21 cellular contexts compared by ENCODE assay signal in the genomic region with DNA sequence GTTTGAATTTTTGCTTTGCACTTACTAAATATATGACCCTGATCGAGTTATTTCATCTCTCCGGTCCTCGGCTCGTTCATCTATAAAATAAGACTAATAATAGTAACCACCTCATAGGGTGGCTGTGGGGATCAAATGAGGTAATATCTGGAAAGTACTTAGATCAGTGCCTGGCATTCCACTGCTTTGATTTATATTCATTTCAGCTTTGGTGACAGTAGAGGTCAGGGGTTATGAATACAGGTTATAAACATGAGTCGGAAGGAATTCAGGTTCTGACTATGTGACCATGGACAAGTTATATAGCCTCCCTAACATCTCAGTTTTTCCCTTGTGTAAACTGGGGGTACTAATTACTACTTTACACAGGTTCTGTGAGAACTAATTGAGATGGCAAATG. TPM values are rescaled to one million over a fixed set of nuclear protein-coding genes. Genes with fewer than 3 reads are reported as not detected.
DNase-seq lines count a peak whose midpoint lies in the region; ATAC-seq and TF ChIP-seq lines count a peak whose summit lies in the region.
"Had no signal": no experiment of that assay in that cellular context is flagged by ENCODE, and none has a peak within 500 bp of the region (broad histone marks: within the 10 kb centered on the region; RNA-seq: fewer than 3 reads in every experiment).

No MANE protein-coding gene starts in this region.

- H3K27ac ChIP-seq in muscle layer of colon (ENCODE audit: low read depth, low read length), result peak overlapping the region; percentile 57
- H3K27ac ChIP-seq in transverse colon, result peak overlapping the region in 1 of 4 donors; percentile 4
- peak overlapping the region in 1 of 4 donors; percentile 2 for H3K27ac ChIP-seq in gastroesophageal sphincter
- H3K27ac ChIP-seq: BLaER1 had no signal

- no peaks in the 10 kb centered on the region for H3K9me3 ChIP-seq in muscle layer of colon (ENCODE audit: low read length)
- no peaks in the 10 kb centered on the region for H3K9me3 ChIP-seq in transverse colon
- no peaks in the 10 kb centered on the region for H3K9me3 ChIP-seq in gastroesophageal sphincter
- H3K9me3 ChIP-seq: HAP-1, SK-N-SH had no signal

- TF ChIP-seq EP300 in transverse colon (IDR thresholded peaks at IDR 0.05; ENCODE audit: low read depth), result peak; percentile 27
- TF ChIP-seq EP300 in gastroesophageal sphincter (IDR thresholded peaks at IDR 0.05), result no peak

- 56 to 75% methylated on average over 1 to 5 of the region's 5 CpGs for WGBS in transverse colon (ENCODE audit: low coverage in 1 of 2), 2 donors
- WGBS in gastroesophageal sphincter (ENCODE audit: low coverage in 1 of 2), 2 donors, result 25 to 83% methylated on average over 5 of the region's 5 CpGs

- H3K4me3 ChIP-seq in muscle layer of colon (ENCODE audit: low read depth in 1 of 2, low read length in 2 of 2), result no peak overlapping the region
- no peak overlapping the region for H3K4me3 ChIP-seq in transverse colon
- H3K4me3 ChIP-seq in gastroesophageal sphincter, result no peak overlapping the region
- H3K4me3 ChIP-seq: BLaER1, GM23338, HAP-1 had no signal

- no peaks in the 10 kb centered on the region for H3K27me3 ChIP-seq in muscle layer of colon (ENCODE audit: control insufficient read depth in 1 of 2, insufficient read depth in 2 of 2, low read length in 2 of 2)
- no peaks in the 10 kb centered on the region for H3K27me3 ChIP-seq in transverse colon
- H3K27me3 ChIP-seq in gastroesophageal sphincter, result no peaks in the 10 kb centered on the region

- TF ChIP-seq CTCF in transverse colon (IDR thresholded peaks at IDR 0.05) (no peak), gastroesophageal sphincter (IDR thresholded peaks at IDR 0.05) (no peak)

- H3K9ac ChIP-seq in muscle layer of colon (ENCODE audit: low read length), result no peak overlapping the region
- H3K9ac ChIP-seq: BLaER1, SK-N-SH had no signal

- in situ Hi-C loops in transverse colon (cut with MboI; ENCODE audit: low pct_ligation_motif_present in 1 of 4, low pct_unique_long_range_greater_than_20kb in 1 of 4, low sequenced_read_pairs in 3 of 4), result loop anchor here in 2 of 4 donors (10.0 to 25.0 kb wide), 2 partner anchors 213 to 216 kb away; no protein-coding TSS in a partner anchor

- intact Hi-C loops in transverse colon (cut with DNase I; ENCODE audit: low total_unique reads), result loop anchor here (5.0 to 10.0 kb wide), 2 partner anchors 143 to 294 kb away; a partner anchor contains a TSS

- DNase-seq in ELR (ENCODE audit: low read depth), result peak; percentile 42
- peak; percentile 62 for DNase-seq in M059J (ENCODE audit: low read depth)
- DNase-seq in transverse colon, result no peak
- DNase-seq in NCI-H2029 (lab: John Stamatoyannopoulos, UW), result no peak
- DNase-seq: CD4-positive, alpha-beta T cell; DMS53; Kasumi-1; NCI-H2029 treated with DMSO at 0.1 percent for 48 hours; NCI-H446 treated with DMSO at 0.1 percent for 48 hours; NCI-H526; NCI-H82; NK-92 treated with Interleukin-12 subunit alpha and Interleukin-12 subunit beta, amount 100 ng/mL, for 24 hours; PC-3; SK-N-SH; SW 1271 had no signal

- no peak for TF ChIP-seq POLR2A in transverse colon (IDR thresholded peaks at IDR 0.05)
- no peak for TF ChIP-seq POLR2A in gastroesophageal sphincter (IDR thresholded peaks at IDR 0.05)

- H3K36me3 ChIP-seq in muscle layer of colon (ENCODE audit: insufficient read depth, low read length), result no peaks in the 10 kb centered on the region
- no peaks in the 10 kb centered on the region for H3K36me3 ChIP-seq in transverse colon
- no peaks in the 10 kb centered on the region for H3K36me3 ChIP-seq in gastroesophageal sphincter
- H3K36me3 ChIP-seq: BLaER1, HAP-1 had no signal

- H3K4me1 ChIP-seq in muscle layer of colon (ENCODE audit: insufficient read depth, low read length), result peaks cover 7% of the 10 kb centered on the region
- H3K4me1 ChIP-seq in transverse colon, result peaks cover 0 to 18% (median 4%) of the 10 kb centered on the region in 4 donors
- H3K4me1 ChIP-seq in gastroesophageal sphincter, result peaks cover 0 to 10% (median 3%) of the 10 kb centered on the region in 3 donors
- H3K4me1 ChIP-seq: BLaER1, HAP-1 had no signal

- ATAC-seq in GM21528 (IDR thresholded peaks at IDR 0.05; ENCODE audit: low FRiP score, unreplicated experiment), result no peak
- ATAC-seq in gastroesophageal sphincter, result no peak
- ATAC-seq: GM23338, PC-3 had no signal

RNA-seq across cellular contexts. Expression of a gene that starts 2.8 kb away (rescaled TPM):
- total RNA-seq in M059J (2014; rRNA removed; shearing (Covaris generic)), result 53.6 and 83.2 TPM in 2 replicates
- total RNA-seq in transverse colon (100 to 1,000 TPM in 1 of 4 donors, 10 to 100 TPM in 3; 46.4 to 214 (median 61.2) TPM), gastroesophageal sphincter (100 to 1,000 TPM; 184 to 272 (median 208) TPM)

Comparison
In these comparisons a context has a peak if more than half of its experiments do, and no peak if none do; other contexts are left out.
1. DNase-seq: peak in ELR (single experiment) and M059J (single experiment); none in transverse colon (single experiment) and NCI-H2029 (single experiment).